ENCODE assay signal across 22 cellular contexts in the genomic region with DNA sequence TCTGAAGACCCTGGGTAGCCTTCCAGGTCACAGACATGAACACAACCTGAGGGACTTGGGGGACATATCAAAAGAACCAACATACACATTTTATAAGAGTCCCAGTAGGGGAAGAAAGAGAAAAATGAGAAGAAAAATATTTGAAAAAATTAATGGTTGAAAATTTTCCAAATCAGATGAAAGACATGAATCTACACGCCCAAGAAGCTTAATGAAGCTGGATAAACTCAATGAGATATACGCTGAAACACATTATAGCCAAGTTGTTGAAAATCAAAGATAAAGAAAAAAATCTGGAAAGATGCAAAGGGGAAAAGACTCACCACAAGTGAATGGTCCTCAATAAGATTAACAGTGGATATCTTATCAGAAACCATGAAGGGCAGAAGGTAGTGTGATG.
"Had no signal": no experiment of that assay in that cellular context is flagged by ENCODE, and none has a peak within 500 bp of the region (broad histone marks: within the 10 kb centered on the region; RNA-seq: fewer than 3 reads in every experiment).

No MANE protein-coding gene starts in this region.

- DNase-seq: colonic mucosa; cortex of kidney; dermis blood vessel endothelial cell; dorsolateral prefrontal cortex; effector CD4-positive, alpha-beta T cell; effector CD8-positive, alpha-beta T cell; effector memory CD4-positive, alpha-beta T cell; effector memory CD8-positive, alpha-beta T cell; endodermal cell; esophagus squamous epithelium; foreskin fibroblast; foreskin keratinocyte; foreskin melanocyte; gastrocnemius medialis; glutamatergic neuron; head of caudate nucleus; heart left ventricle; heart right ventricle had no signal

- H3K4me3 ChIP-seq: colonic mucosa, coronary artery, dorsolateral prefrontal cortex, esophagus muscularis mucosa, esophagus squamous epithelium, gastrocnemius medialis, gastroesophageal sphincter, heart left ventricle, heart right ventricle had no signal

- H3K4me1 ChIP-seq: colonic mucosa, foreskin keratinocyte had no signal

- H3K9me3 ChIP-seq: colonic mucosa, gastrocnemius medialis had no signal

- H3K36me3 ChIP-seq: colonic mucosa, gastrocnemius medialis had no signal

- H3K27ac ChIP-seq: colonic mucosa, coronary artery, dorsolateral prefrontal cortex, epithelial cell of prostate, esophagus muscularis mucosa, esophagus squamous epithelium, foreskin keratinocyte, gastrocnemius medialis, gastroesophageal sphincter, heart left ventricle, heart right ventricle had no signal
